Comparison of ENCODE assay signal across 1 cellular context in the genomic region with DNA sequence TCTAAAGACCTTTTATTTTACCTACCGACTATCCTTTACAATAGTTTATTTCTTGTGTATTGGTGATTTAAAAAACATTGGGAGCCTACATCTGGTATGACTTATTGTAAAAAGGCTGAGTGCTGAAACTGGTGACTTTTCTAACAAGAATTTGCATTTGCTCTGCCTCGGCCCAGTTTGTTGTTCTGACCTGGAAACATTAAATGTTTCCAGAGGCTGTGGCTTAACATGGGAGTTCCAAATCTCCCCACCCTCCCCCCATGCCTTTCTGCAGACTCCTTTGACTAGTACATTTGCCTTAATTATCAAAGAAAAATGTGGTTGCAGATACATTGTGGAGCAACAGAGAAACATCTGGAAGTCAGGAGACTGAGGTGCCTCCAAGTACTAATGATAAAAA.
TF ChIP-seq lines count a peak whose summit lies in the region.

No MANE protein-coding gene starts in this region.

TF ChIP-seq in GM23338, 12 proteins besides CTCF, POLR2A, EP300 and RAD21 (continued from another document):
- TF ChIP-seq, protein P1, sequence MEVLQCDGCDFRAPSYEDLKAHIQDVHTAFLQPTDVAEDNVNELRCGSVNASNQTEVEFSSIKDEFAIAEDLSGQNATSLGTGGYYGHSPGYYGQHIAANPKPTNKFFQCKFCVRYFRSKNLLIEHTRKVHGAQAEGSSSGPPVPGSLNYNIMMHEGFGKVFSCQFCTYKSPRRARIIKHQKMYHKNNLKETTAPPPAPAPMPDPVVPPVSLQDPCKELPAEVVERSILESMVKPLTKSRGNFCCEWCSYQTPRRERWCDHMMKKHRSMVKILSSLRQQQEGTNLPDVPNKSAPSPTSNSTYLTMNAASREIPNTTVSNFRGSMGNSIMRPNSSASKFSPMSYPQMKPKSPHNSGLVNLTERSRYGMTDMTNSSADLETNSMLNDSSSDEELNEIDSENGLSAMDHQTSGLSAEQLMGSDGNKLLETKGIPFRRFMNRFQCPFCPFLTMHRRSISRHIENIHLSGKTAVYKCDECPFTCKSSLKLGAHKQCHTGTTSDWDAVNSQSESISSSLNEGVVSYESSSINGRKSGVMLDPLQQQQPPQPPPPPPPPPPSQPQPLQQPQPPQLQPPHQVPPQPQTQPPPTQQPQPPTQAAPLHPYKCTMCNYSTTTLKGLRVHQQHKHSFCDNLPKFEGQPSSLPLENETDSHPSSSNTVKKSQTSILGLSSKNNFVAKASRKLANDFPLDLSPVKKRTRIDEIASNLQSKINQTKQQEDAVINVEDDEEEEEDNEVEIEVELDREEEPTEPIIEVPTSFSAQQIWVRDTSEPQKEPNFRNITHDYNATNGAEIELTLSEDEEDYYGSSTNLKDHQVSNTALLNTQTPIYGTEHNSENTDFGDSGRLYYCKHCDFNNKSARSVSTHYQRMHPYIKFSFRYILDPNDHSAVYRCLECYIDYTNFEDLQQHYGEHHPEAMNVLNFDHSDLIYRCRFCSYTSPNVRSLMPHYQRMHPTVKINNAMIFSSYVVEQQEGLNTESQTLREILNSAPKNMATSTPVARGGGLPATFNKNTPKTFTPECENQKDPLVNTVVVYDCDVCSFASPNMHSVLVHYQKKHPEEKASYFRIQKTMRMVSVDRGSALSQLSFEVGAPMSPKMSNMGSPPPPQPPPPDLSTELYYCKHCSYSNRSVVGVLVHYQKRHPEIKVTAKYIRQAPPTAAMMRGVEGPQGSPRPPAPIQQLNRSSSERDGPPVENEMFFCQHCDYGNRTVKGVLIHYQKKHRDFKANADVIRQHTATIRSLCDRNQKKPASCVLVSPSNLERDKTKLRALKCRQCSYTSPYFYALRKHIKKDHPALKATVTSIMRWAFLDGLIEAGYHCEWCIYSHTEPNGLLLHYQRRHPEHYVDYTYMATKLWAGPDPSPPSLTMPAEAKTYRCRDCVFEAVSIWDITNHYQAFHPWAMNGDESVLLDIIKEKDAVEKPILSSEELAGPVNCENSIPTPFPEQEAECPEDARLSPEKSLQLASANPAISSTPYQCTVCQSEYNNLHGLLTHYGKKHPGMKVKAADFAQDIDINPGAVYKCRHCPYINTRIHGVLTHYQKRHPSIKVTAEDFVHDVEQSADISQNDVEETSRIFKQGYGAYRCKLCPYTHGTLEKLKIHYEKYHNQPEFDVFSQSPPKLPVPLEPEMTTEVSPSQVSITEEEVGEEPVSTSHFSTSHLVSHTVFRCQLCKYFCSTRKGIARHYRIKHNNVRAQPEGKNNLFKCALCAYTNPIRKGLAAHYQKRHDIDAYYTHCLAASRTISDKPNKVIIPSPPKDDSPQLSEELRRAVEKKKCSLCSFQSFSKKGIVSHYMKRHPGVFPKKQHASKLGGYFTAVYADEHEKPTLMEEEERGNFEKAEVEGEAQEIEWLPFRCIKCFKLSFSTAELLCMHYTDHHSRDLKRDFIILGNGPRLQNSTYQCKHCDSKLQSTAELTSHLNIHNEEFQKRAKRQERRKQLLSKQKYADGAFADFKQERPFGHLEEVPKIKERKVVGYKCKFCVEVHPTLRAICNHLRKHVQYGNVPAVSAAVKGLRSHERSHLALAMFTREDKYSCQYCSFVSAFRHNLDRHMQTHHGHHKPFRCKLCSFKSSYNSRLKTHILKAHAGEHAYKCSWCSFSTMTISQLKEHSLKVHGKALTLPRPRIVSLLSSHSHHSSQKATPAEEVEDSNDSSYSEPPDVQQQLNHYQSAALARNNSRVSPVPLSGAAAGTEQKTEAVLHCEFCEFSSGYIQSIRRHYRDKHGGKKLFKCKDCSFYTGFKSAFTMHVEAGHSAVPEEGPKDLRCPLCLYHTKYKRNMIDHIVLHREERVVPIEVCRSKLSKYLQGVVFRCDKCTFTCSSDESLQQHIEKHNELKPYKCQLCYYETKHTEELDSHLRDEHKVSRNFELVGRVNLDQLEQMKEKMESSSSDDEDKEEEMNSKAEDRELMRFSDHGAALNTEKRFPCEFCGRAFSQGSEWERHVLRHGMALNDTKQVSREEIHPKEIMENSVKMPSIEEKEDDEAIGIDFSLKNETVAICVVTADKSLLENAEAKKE (CRISPR knock-in tag; IDR thresholded peaks at IDR 0.05): no peak
- no peak for TF ChIP-seq POLR2AphosphoS5 (IDR thresholded peaks at IDR 0.05; ENCODE audit: low read depth)
- TF ChIP-seq, protein P2, sequence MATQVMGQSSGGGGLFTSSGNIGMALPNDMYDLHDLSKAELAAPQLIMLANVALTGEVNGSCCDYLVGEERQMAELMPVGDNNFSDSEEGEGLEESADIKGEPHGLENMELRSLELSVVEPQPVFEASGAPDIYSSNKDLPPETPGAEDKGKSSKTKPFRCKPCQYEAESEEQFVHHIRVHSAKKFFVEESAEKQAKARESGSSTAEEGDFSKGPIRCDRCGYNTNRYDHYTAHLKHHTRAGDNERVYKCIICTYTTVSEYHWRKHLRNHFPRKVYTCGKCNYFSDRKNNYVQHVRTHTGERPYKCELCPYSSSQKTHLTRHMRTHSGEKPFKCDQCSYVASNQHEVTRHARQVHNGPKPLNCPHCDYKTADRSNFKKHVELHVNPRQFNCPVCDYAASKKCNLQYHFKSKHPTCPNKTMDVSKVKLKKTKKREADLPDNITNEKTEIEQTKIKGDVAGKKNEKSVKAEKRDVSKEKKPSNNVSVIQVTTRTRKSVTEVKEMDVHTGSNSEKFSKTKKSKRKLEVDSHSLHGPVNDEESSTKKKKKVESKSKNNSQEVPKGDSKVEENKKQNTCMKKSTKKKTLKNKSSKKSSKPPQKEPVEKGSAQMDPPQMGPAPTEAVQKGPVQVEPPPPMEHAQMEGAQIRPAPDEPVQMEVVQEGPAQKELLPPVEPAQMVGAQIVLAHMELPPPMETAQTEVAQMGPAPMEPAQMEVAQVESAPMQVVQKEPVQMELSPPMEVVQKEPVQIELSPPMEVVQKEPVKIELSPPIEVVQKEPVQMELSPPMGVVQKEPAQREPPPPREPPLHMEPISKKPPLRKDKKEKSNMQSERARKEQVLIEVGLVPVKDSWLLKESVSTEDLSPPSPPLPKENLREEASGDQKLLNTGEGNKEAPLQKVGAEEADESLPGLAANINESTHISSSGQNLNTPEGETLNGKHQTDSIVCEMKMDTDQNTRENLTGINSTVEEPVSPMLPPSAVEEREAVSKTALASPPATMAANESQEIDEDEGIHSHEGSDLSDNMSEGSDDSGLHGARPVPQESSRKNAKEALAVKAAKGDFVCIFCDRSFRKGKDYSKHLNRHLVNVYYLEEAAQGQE (IDR thresholded peaks at IDR 0.05; ENCODE audit: unreplicated experiment): no peak
